8 cellular contexts compared by ENCODE assay signal in genomic region chr14:67358914-67359313, GRCh38. TPM values are rescaled to one million over a fixed set of nuclear protein-coding genes. Genes with fewer than 3 reads are reported as not detected.
DNase-seq lines count a peak whose midpoint lies in the region; ATAC-seq and TF ChIP-seq lines count a peak whose summit lies in the region.

No MANE protein-coding gene starts in this region.

- H3K36me3 ChIP-seq in Loucy (ENCODE audit: insufficient read depth, low read length) (no peaks in the 10 kb centered on the region), colonic mucosa (no peaks in the 10 kb centered on the region)

- no peaks in the 10 kb centered on the region for H3K36me3 Mint-ChIP-seq in naive B cell

- H3K79me2 ChIP-seq in Loucy (ENCODE audit: insufficient read depth, low read length): peaks cover 68% of the 10 kb centered on the region

- no peaks in the 10 kb centered on the region for H3K27me3 Mint-ChIP-seq in naive B cell

- H3K9me3 ChIP-seq in Loucy (ENCODE audit: insufficient read depth, low read depth, low read length) (no peaks in the 10 kb centered on the region), colonic mucosa (no peaks in the 10 kb centered on the region)

- DNase-seq in DMS79 treated with DMSO at 0.1 percent for 48 hours (lab: John Stamatoyannopoulos, UW) (peak; percentile 48), colonic mucosa (peak; percentile 19), naive B cell (no peak), amniotic stem cell (lab: John Stamatoyannopoulos, UW) (no peak), HuH-7.5 (ENCODE audit: low spot score) (no peak)

- no peak for ATAC-seq in naive B cell (ENCODE audit: low read depth in 2 of 2)
- ATAC-seq in HG02938 (IDR thresholded peaks at IDR 0.05; ENCODE audit: unreplicated experiment): no peak
- no peak for ATAC-seq in GM19455 (IDR thresholded peaks at IDR 0.05; ENCODE audit: unreplicated experiment)

- H2AFZ ChIP-seq in Loucy (ENCODE audit: low read length): no peak overlapping the region

- no peaks in the 10 kb centered on the region for H3K9me3 Mint-ChIP-seq in naive B cell

- peak overlapping the region; percentile 92 for H3K4me2 ChIP-seq in Loucy (ENCODE audit: low read depth, low read length, poor library complexity, severe bottlenecking)

- no peak for TF ChIP-seq CTCF in Loucy (conservative IDR thresholded peaks at IDR 0.05; ENCODE audit: low read length)
- no peak for TF ChIP-seq CTCF in colonic mucosa (IDR thresholded peaks at IDR 0.05)

- H3K27me3 ChIP-seq in Loucy (ENCODE audit: insufficient read depth, low read length, poor library complexity, severe bottlenecking): no peaks in the 10 kb centered on the region
- H3K27me3 ChIP-seq in colonic mucosa: no peaks in the 10 kb centered on the region

- H3K9ac ChIP-seq in Loucy (ENCODE audit: low read depth, low read length, poor library complexity, severe bottlenecking) (peak overlapping the region; percentile 84), colonic mucosa (ENCODE audit: low read depth in 2 of 2, low read length in 2 of 2) (peak overlapping the region; percentile 78 to 86)

- peak overlapping the region; percentile 86 to 99 (median 95) for H3K4me3 Mint-ChIP-seq in naive B cell

- H3K4me3 ChIP-seq in Loucy (ENCODE audit: low read length, poor library complexity, severe bottlenecking) (peak overlapping the region; percentile 89), colonic mucosa (peak overlapping the region; percentile 78)

- intact Hi-C loops in colonic mucosa (cut with DNase I): no loop called here

- H3K4me1 Mint-ChIP-seq in naive B cell: peaks cover 29 to 42% (median 41%) of the 10 kb centered on the region in 3 donors

- peak overlapping the region; percentile 86 for H3K27ac ChIP-seq in colonic mucosa

- H3K27ac Mint-ChIP-seq in naive B cell: peak overlapping the region; percentile 95 to 99 (median 98)

- peaks cover 37% of the 10 kb centered on the region for H4K20me1 ChIP-seq in Loucy (ENCODE audit: insufficient read depth, low read length, poor library complexity, severe bottlenecking)

- no peaks in the 10 kb centered on the region for H3F3A ChIP-seq in Loucy (ENCODE audit: low read depth)

- no peaks in the 10 kb centered on the region for H3K9me2 ChIP-seq in Loucy (replicated peaks; ENCODE audit: low read depth, low read length)

- H3K4me1 ChIP-seq in Loucy (ENCODE audit: insufficient read depth, low read length, poor library complexity, severe bottlenecking) (peaks cover 47% of the 10 kb centered on the region), colonic mucosa (peaks cover 14% of the 10 kb centered on the region)

RNA-seq across cellular contexts. Expression of gene ATP6V1D, which starts 0.7 kb away (rescaled TPM):
- total RNA-seq in colonic mucosa: 100 to 1,000 TPM in 1 of 2 donors, 10 to 100 TPM in 1; 75.8 to 106 TPM
- 10 to 100 TPM; 19.6 to 48.2 (median 43.3) TPM for polyA plus RNA-seq in naive B cell (ENCODE audit: low read depth in 6 of 6)

RNA-seq across cellular contexts. Expression of gene EIF2S1, which starts 1.2 kb away (rescaled TPM):
- total RNA-seq in colonic mucosa: 100 to 1,000 TPM in 1 of 2 donors, 10 to 100 TPM in 1; 73.7 to 130 TPM
- polyA plus RNA-seq in naive B cell (ENCODE audit: low read depth in 6 of 6): 100 to 1,000 TPM in 4 of 6 donors, 10 to 100 TPM in 2; 68.6 to 123 (median 108) TPM

RNA-seq across cellular contexts. Expression of gene PLEK2, which starts 53.1 kb away (rescaled TPM):
- 10 to 100 TPM; 71.6 to 84.0 TPM for total RNA-seq in colonic mucosa
- polyA plus RNA-seq in naive B cell (ENCODE audit: low read depth in 6 of 6): 1 to 10 TPM in 1 of 6 donors, not detected in 5; 1.4 TPM

Comparison
In these comparisons a context has a peak if more than half of its experiments do, and no peak if none do; other contexts are left out.
1. DNase-seq: peak in DMS79 treated with DMSO at 0.1 percent for 48 hours (single experiment) and colonic mucosa (single experiment); none in naive B cell (single experiment), amniotic stem cell (single experiment) and HuH-7.5 (single experiment).